In genomic region chr15:42275780-42276395, GRCh38 we compare ENCODE assay signal across 9 cellular contexts. TPM values are rescaled to one million over a fixed set of nuclear protein-coding genes. Genes with fewer than 3 reads are reported as not detected.
DNase-seq lines count a peak whose midpoint lies in the region; ATAC-seq and TF ChIP-seq lines count a peak whose summit lies in the region.
"Had no signal": no experiment of that assay in that cellular context is flagged by ENCODE, and none has a peak within 500 bp of the region (broad histone marks: within the 10 kb centered on the region; RNA-seq: fewer than 3 reads in every experiment).

No MANE protein-coding gene starts in this region.

- intact Hi-C loops in left ventricle myocardium superior (cut with micrococcal nuclease): no loop called here

- no peaks in the 10 kb centered on the region for H3K27me3 ChIP-seq in cardiac muscle cell
- no peaks in the 10 kb centered on the region for H3K27me3 ChIP-seq in liver (ENCODE audit: control insufficient read depth in 4 of 4, insufficient read depth in 4 of 4, low read length in 3 of 4)

- TF ChIP-seq RAD21 in liver (IDR thresholded peaks at IDR 0.05): no peak

- peaks cover 15% of the 10 kb centered on the region for H3K36me3 Mint-ChIP-seq in activated naive CD8-positive, alpha-beta T cell treated with anti-CD3 and anti-CD28 coated beads, Interleukin-2, amount 50 U/mL, for 24 hours (ENCODE audit: low read depth)
- peaks cover 3% of the 10 kb centered on the region for H3K36me3 Mint-ChIP-seq in type B pancreatic cell

- WGBS in liver: 40% methylated on average over 4 of the region's 4 CpGs

- H3K9me3 ChIP-seq in cardiac muscle cell (ENCODE audit: low read depth): no peaks in the 10 kb centered on the region
- no peaks in the 10 kb centered on the region for H3K9me3 ChIP-seq in liver (ENCODE audit: control insufficient read depth in 4 of 4, low read length in 3 of 4)

- H3K27ac Mint-ChIP-seq in activated naive CD8-positive, alpha-beta T cell treated with anti-CD3 and anti-CD28 coated beads, Interleukin-2, amount 50 U/mL, for 24 hours: peak overlapping the region; percentile 99
- H3K27ac Mint-ChIP-seq in type B pancreatic cell: peak overlapping the region; percentile 96

- peaks cover 27% of the 10 kb centered on the region for H3K4me1 ChIP-seq in cardiac muscle cell (ENCODE audit: low read depth)
- H3K4me1 ChIP-seq in liver (ENCODE audit: control insufficient read depth in 4 of 4, insufficient read depth in 4 of 4, low read length in 3 of 4): peaks cover 0 to 37% (median 25%) of the 10 kb centered on the region in 4 donors

- DNase-seq in cardiac muscle cell (ENCODE audit: low read depth in 1 of 2, low spot score in 1 of 2) (peak in 1 of 2 donors; percentile 3), left ventricle myocardium superior (no peak), type B pancreatic cell (ENCODE audit: extremely low spot score, unreplicated experiment) (no peak), iPS-NIHi11 (ENCODE audit: low spot score) (no peak)
- DNase-seq in activated naive CD8-positive, alpha-beta T cell treated with anti-CD3 and anti-CD28 coated beads, Interleukin-2, amount 50 U/mL, for 24 hours: no peak
- DNase-seq: NCI-H2227 treated with DMSO at 0.1 percent for 48 hours had no signal

- H3K4me3 ChIP-seq in cardiac muscle cell: no peak overlapping the region
- peak overlapping the region in 1 of 3 donors; percentile 19 for H3K4me3 ChIP-seq in liver (ENCODE audit: low read depth in 1 of 3, low read length in 3 of 3)

- TF ChIP-seq CTCF in cardiac muscle cell (IDR thresholded peaks at IDR 0.05; ENCODE audit: low read depth, low read length) (no peak), liver (IDR thresholded peaks at IDR 0.05; ENCODE audit: low read depth, low read length, missing input control) (no peak), type B pancreatic cell (conservative IDR thresholded peaks at IDR 0.05) (no peak)

- ATAC-seq in left ventricle myocardium superior (no peak), HG02588 (IDR thresholded peaks at IDR 0.05; ENCODE audit: unreplicated experiment) (no peak), HG03439 (IDR thresholded peaks at IDR 0.05; ENCODE audit: unreplicated experiment) (no peak)
- ATAC-seq in activated naive CD8-positive, alpha-beta T cell treated with anti-CD3 and anti-CD28 coated beads, Interleukin-2, amount 50 U/mL, for 24 hours: no peak

- no peaks in the 10 kb centered on the region for H3K27me3 Mint-ChIP-seq in activated naive CD8-positive, alpha-beta T cell treated with anti-CD3 and anti-CD28 coated beads, Interleukin-2, amount 50 U/mL, for 24 hours
- H3K27me3 Mint-ChIP-seq in type B pancreatic cell: no peaks in the 10 kb centered on the region

- no peaks in the 10 kb centered on the region for H3K9me3 Mint-ChIP-seq in activated naive CD8-positive, alpha-beta T cell treated with anti-CD3 and anti-CD28 coated beads, Interleukin-2, amount 50 U/mL, for 24 hours
- no peaks in the 10 kb centered on the region for H3K9me3 Mint-ChIP-seq in type B pancreatic cell

- H3K36me3 ChIP-seq in cardiac muscle cell (no peaks in the 10 kb centered on the region), liver (ENCODE audit: control insufficient read depth in 4 of 4, insufficient read depth in 3 of 4, low read depth in 1 of 4, low read length in 3 of 4) (peaks cover 2 to 10% (median 5%) of the 10 kb centered on the region in 4 donors)

- peak overlapping the region; percentile 99 for H3K4me3 Mint-ChIP-seq in activated naive CD8-positive, alpha-beta T cell treated with anti-CD3 and anti-CD28 coated beads, Interleukin-2, amount 50 U/mL, for 24 hours
- H3K4me3 Mint-ChIP-seq in type B pancreatic cell: peak overlapping the region; percentile 100

- H3K9ac ChIP-seq in liver (ENCODE audit: low read depth in 1 of 2, low read length in 2 of 2): peak overlapping the region; percentile 76 to 94

- peaks cover 40% of the 10 kb centered on the region for H3K4me1 Mint-ChIP-seq in activated naive CD8-positive, alpha-beta T cell treated with anti-CD3 and anti-CD28 coated beads, Interleukin-2, amount 50 U/mL, for 24 hours
- H3K4me1 Mint-ChIP-seq in type B pancreatic cell (ENCODE audit: unreplicated experiment): peaks cover 28% of the 10 kb centered on the region

- H3K27ac ChIP-seq in cardiac muscle cell (peak overlapping the region; percentile 97), liver (ENCODE audit: low read depth in 1 of 2, low read length in 2 of 2) (peak overlapping the region in 1 of 2 donors; percentile 83)

TF ChIP-seq in liver, 16 proteins besides CTCF, POLR2A, EP300 and RAD21:
- TF ChIP-seq HNF4A (conservative IDR thresholded peaks at IDR 0.05) (peak; percentile 15 to 28), NR2F2 (IDR thresholded peaks at IDR 0.05) (no peak), TAF1 (conservative IDR thresholded peaks at IDR 0.05) (no peak)

RNA-seq across cellular contexts. Expression of gene TMEM87A, which starts 2.7 kb away (rescaled TPM):
- total RNA-seq in cardiac muscle cell: 39.8 and 43.5 TPM in 2 replicates
- polyA plus RNA-seq in cardiac muscle cell: 59.2 and 85.5 TPM in 2 replicates
- 16.4 TPM for total RNA-seq in left ventricle myocardium superior
- 10 to 100 TPM; 26.2 to 27.3 TPM for total RNA-seq in liver
- polyA plus RNA-seq in liver: 10 to 100 TPM in 1 of 2 donors, 1 to 10 TPM in 1; 9.2 to 17.5 TPM
- 44.3 and 67.0 TPM in 2 replicates for total RNA-seq in type B pancreatic cell (ENCODE audit: low replicate concordance)

RNA-seq across cellular contexts. Expression of gene GANC, which starts 2.9 kb away (rescaled TPM):
- total RNA-seq in cardiac muscle cell: 17.6 and 22.2 TPM in 2 replicates
- 21.0 and 24.2 TPM in 2 replicates for polyA plus RNA-seq in cardiac muscle cell
- 16.4 TPM for total RNA-seq in left ventricle myocardium superior
- 10 to 100 TPM in 1 of 2 donors, 1 to 10 TPM in 1; 7.0 to 28.9 TPM for total RNA-seq in liver
- polyA plus RNA-seq in liver: 10 to 100 TPM in 1 of 2 donors, 1 to 10 TPM in 1; 4.8 to 14.9 TPM
- total RNA-seq in type B pancreatic cell (ENCODE audit: low replicate concordance): 24.4 and 25.3 TPM in 2 replicates
